Comparison of ENCODE assay signal across 1 cellular context in the genomic region with DNA sequence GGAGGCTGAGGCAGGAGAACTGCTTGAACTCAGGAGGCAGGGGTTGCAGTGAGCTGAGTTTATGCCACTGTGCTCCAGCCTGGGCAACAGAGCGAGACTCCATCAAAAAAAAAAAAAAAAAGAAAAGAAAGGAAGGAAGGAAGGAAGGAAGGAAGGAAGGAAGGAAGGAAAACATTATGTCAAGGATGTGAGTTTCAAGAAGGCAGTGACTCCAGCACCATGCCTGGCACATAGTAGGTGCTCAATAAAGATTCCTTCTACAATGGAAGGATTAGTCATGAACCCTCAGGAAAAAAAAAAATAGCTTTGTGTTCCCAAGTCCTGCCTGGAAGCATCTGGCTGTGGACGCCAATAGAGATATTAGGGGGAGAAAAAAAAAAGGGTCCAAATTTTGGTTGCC.
TF ChIP-seq lines count a peak whose summit lies in the region.

No MANE protein-coding gene starts in this region.

TF ChIP-seq in K562, 482 proteins besides CTCF, POLR2A, EP300 and RAD21:
- TF ChIP-seq ZKSCAN1 (IDR thresholded peaks at IDR 0.05; ENCODE audit: low read depth, low read length) (0 out of 2 replicates have a peak, but pooled peaks have one; percentile 33), ZC3H8 (IDR thresholded peaks at IDR 0.05) (no peak), ZNF644 (tag; IDR thresholded peaks at IDR 0.05; ENCODE audit: low read depth) (no peak), KLF16 (IDR thresholded peaks at IDR 0.05) (no peak), ILK (tag; IDR thresholded peaks at IDR 0.05; ENCODE audit: borderline replicate concordance, low read depth) (no peak), POLR3G (IDR thresholded peaks at IDR 0.05; ENCODE audit: extremely low read depth, insufficient read length, insufficient replicate concordance) (no peak)
